Comparison of ENCODE assay signal across 27 cellular contexts in genomic region chr4:146107587-146107986, GRCh38.
"Had no signal": no experiment of that assay in that cellular context is flagged by ENCODE, and none has a peak within 500 bp of the region (broad histone marks: within the 10 kb centered on the region; RNA-seq: fewer than 3 reads in every experiment).

No MANE protein-coding gene starts in this region.

- FAIRE-seq: astrocyte, bronchial epithelial cell had no signal

- H3K27me3 ChIP-seq: brain microvascular endothelial cell, foreskin keratinocyte, gastrocnemius medialis had no signal

- DNase-seq: activated CD4-positive, alpha-beta memory T cell treated with anti-CD3 and anti-CD28 coated beads, Interleukin-2, amount 10 ng/mL, durations not matched to agents 7 days and 5 days; activated CD4-positive, alpha-beta T cell treated with anti-CD3 and anti-CD28 coated beads for 1 hour; activated CD4-positive, alpha-beta T cell treated with anti-CD3 and anti-CD28 coated beads for 4 hours; activated CD4-positive, alpha-beta T cell treated with anti-CD3 and anti-CD28 coated beads, Interleukin-2, amount 10 ng/mL, durations not matched to agents 7 days and 5 days; activated CD4-positive, alpha-beta T cell treated with anti-CD3 and anti-CD28 coated beads, Interleukin-2, amount 50 U/mL, for 4 hours; activated CD8-positive, alpha-beta memory T cell treated with anti-CD3 and anti-CD28 coated beads, Interleukin-2, amount 50 U/mL, for 48 hours; activated gamma-delta T cell treated with Interleukin-2 at 50 U/mL for 16 hours; activated naive CD4-positive, alpha-beta T cell treated with anti-CD3 and anti-CD28 coated beads, Interleukin-2, amount 50 U/mL, for 16 hours; activated naive CD4-positive, alpha-beta T cell treated with Interleukin-2 at 50 U/mL for 16 hours; activated T-cell treated with anti-CD3 and anti-CD28 coated beads for 4 hours; activated T-cell treated with anti-CD3 and anti-CD28 coated beads, Interleukin-2, amount 50 U/mL, for 24 hours; activated T-cell treated with anti-CD3 and anti-CD28 coated beads, Interleukin-2, amount 50 U/mL, for 72 hours; amniotic stem cell; anterior cingulate cortex; brain microvascular endothelial cell; dorsolateral prefrontal cortex; effector memory CD4-positive, alpha-beta T cell; endodermal cell; foreskin keratinocyte; gastrocnemius medialis; glutamatergic neuron; T-helper 2 cell had no signal

- ATAC-seq: activated T-cell treated with anti-CD3 and anti-CD28 coated beads, Interleukin-2, amount 50 U/mL, for 72 hours; esophagus mucosa; foreskin keratinocyte; gastrocnemius medialis; WTC11 had no signal

- H3K9me3 ChIP-seq: gastrocnemius medialis had no signal

- H3K4me3 ChIP-seq: coronary artery, dorsolateral prefrontal cortex, gastrocnemius medialis had no signal

- H3K4me1 ChIP-seq: foreskin keratinocyte, gastrocnemius medialis had no signal

- H3K27ac ChIP-seq: brain microvascular endothelial cell, coronary artery, dorsolateral prefrontal cortex, foreskin keratinocyte, gastrocnemius medialis had no signal

- H3K36me3 ChIP-seq: brain microvascular endothelial cell, gastrocnemius medialis had no signal
